In the genomic region with DNA sequence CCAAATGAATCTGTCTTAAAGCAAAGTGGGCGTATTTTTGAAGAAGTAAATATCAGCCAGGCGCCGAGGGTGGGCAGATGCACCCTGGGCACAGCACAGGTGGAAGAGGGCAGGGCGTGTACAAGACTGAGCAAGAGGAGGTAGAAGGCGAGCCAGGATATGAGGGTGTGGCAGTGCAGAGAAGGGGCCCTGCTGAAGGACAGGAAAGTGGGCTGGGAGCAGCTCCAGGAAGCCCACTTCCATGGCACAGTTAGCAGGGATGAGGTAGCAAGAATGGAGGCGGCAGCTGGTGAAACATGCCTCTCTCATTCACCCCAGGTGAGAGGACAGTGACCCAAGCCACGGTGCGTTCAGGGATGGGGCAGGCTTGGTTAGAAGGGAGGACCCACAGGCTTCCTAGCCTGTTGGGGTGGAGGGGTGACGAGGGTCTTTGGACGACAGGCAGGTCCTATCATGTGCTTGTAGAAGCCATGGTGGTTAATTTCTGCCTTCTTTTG, we compare ENCODE assay signal across 9 cellular contexts.
DNase-seq lines count a peak whose midpoint lies in the region; ATAC-seq, FAIRE-seq and TF ChIP-seq lines count a peak whose summit lies in the region.
"Had no signal": no experiment of that assay in that cellular context is flagged by ENCODE, and none has a peak within 500 bp of the region (broad histone marks: within the 10 kb centered on the region; RNA-seq: fewer than 3 reads in every experiment).

No MANE protein-coding gene starts in this region.

- no peaks in the 10 kb centered on the region for H3K36me3 ChIP-seq in CD8-positive, alpha-beta memory T cell (ENCODE audit: insufficient read depth, low read length)

- no peak overlapping the region for H3K27ac ChIP-seq in CD8-positive, alpha-beta memory T cell (ENCODE audit: low read depth, low read length)

- ATAC-seq in HG03139 (IDR thresholded peaks at IDR 0.05; ENCODE audit: unreplicated experiment) (peak; percentile 15), GM21526 (IDR thresholded peaks at IDR 0.05; ENCODE audit: low FRiP score, unreplicated experiment) (no peak), GM19463 (IDR thresholded peaks at IDR 0.05; ENCODE audit: unreplicated experiment) (no peak)
- no peak for ATAC-seq in activated naive CD8-positive, alpha-beta T cell treated with anti-CD3 and anti-CD28 coated beads, Interleukin-2, amount 10 ng/mL, durations not matched to agents 7 days and 5 days (ENCODE audit: low read depth)

- peaks cover 0 to 1% of the 10 kb centered on the region in 2 donors for H3K27me3 Mint-ChIP-seq in CD8-positive, alpha-beta memory T cell
- H3K27me3 Mint-ChIP-seq in activated naive CD8-positive, alpha-beta T cell treated with anti-CD3 and anti-CD28 coated beads, Interleukin-2, amount 10 ng/mL, durations not matched to agents 7 days and 5 days, result no peaks in the 10 kb centered on the region
- peaks cover 6% of the 10 kb centered on the region for H3K27me3 Mint-ChIP-seq in nephron progenitor cell (ENCODE audit: low read depth, poor library complexity)

- no peak for DNase-seq in CD8-positive, alpha-beta memory T cell
- no peak for DNase-seq in activated naive CD8-positive, alpha-beta T cell treated with anti-CD3 and anti-CD28 coated beads, Interleukin-2, amount 10 ng/mL, durations not matched to agents 7 days and 5 days
- DNase-seq in nephron progenitor cell, result no peak
- no peak for DNase-seq in A172 (ENCODE audit: low spot score)
- DNase-seq in urothelium cell line (ENCODE audit: low spot score), result no peak

- POLR2A ChIA-PET in CD8-positive, alpha-beta memory T cell (lab: Charles Lee), result no interaction called here
- POLR2A ChIA-PET in activated naive CD8-positive, alpha-beta T cell treated with anti-CD3 and anti-CD28 coated beads, Interleukin-2, amount 10 ng/mL, durations not matched to agents 7 days and 5 days (lab: Charles Lee), result interaction anchor here (0.9 to 4.4 kb wide), 10 partner anchors 10 to 162 kb away, joined by 4 to 27 read pairs (median 10); partner anchors contain the start of gene SOCS1

- no peaks in the 10 kb centered on the region for H3K9me3 ChIP-seq in CD8-positive, alpha-beta memory T cell (ENCODE audit: low read length)

- H3K9me3 Mint-ChIP-seq in CD8-positive, alpha-beta memory T cell, result no peaks in the 10 kb centered on the region
- no peaks in the 10 kb centered on the region for H3K9me3 Mint-ChIP-seq in activated naive CD8-positive, alpha-beta T cell treated with anti-CD3 and anti-CD28 coated beads, Interleukin-2, amount 10 ng/mL, durations not matched to agents 7 days and 5 days
- no peaks in the 10 kb centered on the region for H3K9me3 Mint-ChIP-seq in nephron progenitor cell

- no peaks in the 10 kb centered on the region for H3K27me3 ChIP-seq in CD8-positive, alpha-beta memory T cell (ENCODE audit: insufficient read depth, low read length, poor library complexity, severe bottlenecking)

- peak overlapping the region; percentile 1 to 87 (median 56) for H3K27ac Mint-ChIP-seq in CD8-positive, alpha-beta memory T cell
- H3K27ac Mint-ChIP-seq in activated naive CD8-positive, alpha-beta T cell treated with anti-CD3 and anti-CD28 coated beads, Interleukin-2, amount 10 ng/mL, durations not matched to agents 7 days and 5 days, result peak overlapping the region; percentile 94
- H3K27ac Mint-ChIP-seq in nephron progenitor cell, result peak overlapping the region; percentile 24

- H3K4me1 ChIP-seq in CD8-positive, alpha-beta memory T cell (ENCODE audit: insufficient read depth, low read length), result peaks cover 36% of the 10 kb centered on the region

- H3K4me3 Mint-ChIP-seq in CD8-positive, alpha-beta memory T cell, result peak overlapping the region in 2 of 7 donors; percentile 36 to 58
- H3K4me3 Mint-ChIP-seq in activated naive CD8-positive, alpha-beta T cell treated with anti-CD3 and anti-CD28 coated beads, Interleukin-2, amount 10 ng/mL, durations not matched to agents 7 days and 5 days, result peak overlapping the region; percentile 61
- no peak overlapping the region for H3K4me3 Mint-ChIP-seq in nephron progenitor cell

- CTCF ChIA-PET in CD8-positive, alpha-beta memory T cell (lab: Charles Lee), result no interaction called here

- no peak overlapping the region for H3K4me3 ChIP-seq in CD8-positive, alpha-beta memory T cell (ENCODE audit: low read length)

- peaks cover 25 to 33% (median 33%) of the 10 kb centered on the region in 3 donors for H3K4me1 Mint-ChIP-seq in CD8-positive, alpha-beta memory T cell
- H3K4me1 Mint-ChIP-seq in activated naive CD8-positive, alpha-beta T cell treated with anti-CD3 and anti-CD28 coated beads, Interleukin-2, amount 10 ng/mL, durations not matched to agents 7 days and 5 days, result peaks cover 63% of the 10 kb centered on the region
- H3K4me1 Mint-ChIP-seq in nephron progenitor cell, result peaks cover 60% of the 10 kb centered on the region

- no peak for TF ChIP-seq CTCF in nephron progenitor cell (IDR thresholded peaks at IDR 0.05)

- FAIRE-seq in urothelium cell line (lab: Jason Lieb, UNC), result no peak
- FAIRE-seq: frontal cortex had no signal

- peaks cover 0 to 39% (median 11%) of the 10 kb centered on the region in 3 donors for H3K36me3 Mint-ChIP-seq in CD8-positive, alpha-beta memory T cell
- peaks cover 20% of the 10 kb centered on the region for H3K36me3 Mint-ChIP-seq in activated naive CD8-positive, alpha-beta T cell treated with anti-CD3 and anti-CD28 coated beads, Interleukin-2, amount 10 ng/mL, durations not matched to agents 7 days and 5 days
- no peaks in the 10 kb centered on the region for H3K36me3 Mint-ChIP-seq in nephron progenitor cell (ENCODE audit: low read depth)

Comparison
In these comparisons a context has a peak if more than half of its experiments do, and no peak if none do; other contexts are left out.
1. H3K27ac Mint-ChIP-seq: peak in every context shown above with its lines; median percentile 94 in activated naive CD8-positive, alpha-beta T cell treated with anti-CD3 and anti-CD28 coated beads, Interleukin-2, amount 10 ng/mL, durations not matched to agents 7 days and 5 days; 56 in CD8-positive, alpha-beta memory T cell; 24 in nephron progenitor cell.